ENCODE assay signal across 1 cellular context in the genomic region with DNA sequence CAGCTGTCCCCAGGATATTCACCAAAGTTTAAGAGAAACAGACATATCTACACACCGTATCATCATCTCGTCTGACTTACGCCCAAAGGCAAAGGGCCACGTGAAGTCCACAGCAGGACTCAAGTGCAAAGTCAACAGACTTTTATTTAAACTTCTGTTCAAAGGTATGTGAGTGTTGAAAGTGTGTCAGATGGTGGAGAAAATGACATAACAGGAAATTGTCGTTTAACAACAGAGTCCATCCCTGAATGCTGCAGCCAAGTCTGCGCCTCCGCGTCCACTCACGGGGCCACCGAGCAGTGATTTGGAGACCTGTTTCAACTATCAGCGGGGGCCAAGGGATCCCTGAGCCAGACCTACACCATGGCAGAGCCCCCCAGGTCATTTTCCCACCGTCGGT.
TF ChIP-seq lines count a peak whose summit lies in the region.

No MANE protein-coding gene starts in this region.

TF ChIP-seq in HepG2, 621 proteins besides CTCF, POLR2A, EP300 and RAD21 (continued from another document):
- TF ChIP-seq, protein P1, sequence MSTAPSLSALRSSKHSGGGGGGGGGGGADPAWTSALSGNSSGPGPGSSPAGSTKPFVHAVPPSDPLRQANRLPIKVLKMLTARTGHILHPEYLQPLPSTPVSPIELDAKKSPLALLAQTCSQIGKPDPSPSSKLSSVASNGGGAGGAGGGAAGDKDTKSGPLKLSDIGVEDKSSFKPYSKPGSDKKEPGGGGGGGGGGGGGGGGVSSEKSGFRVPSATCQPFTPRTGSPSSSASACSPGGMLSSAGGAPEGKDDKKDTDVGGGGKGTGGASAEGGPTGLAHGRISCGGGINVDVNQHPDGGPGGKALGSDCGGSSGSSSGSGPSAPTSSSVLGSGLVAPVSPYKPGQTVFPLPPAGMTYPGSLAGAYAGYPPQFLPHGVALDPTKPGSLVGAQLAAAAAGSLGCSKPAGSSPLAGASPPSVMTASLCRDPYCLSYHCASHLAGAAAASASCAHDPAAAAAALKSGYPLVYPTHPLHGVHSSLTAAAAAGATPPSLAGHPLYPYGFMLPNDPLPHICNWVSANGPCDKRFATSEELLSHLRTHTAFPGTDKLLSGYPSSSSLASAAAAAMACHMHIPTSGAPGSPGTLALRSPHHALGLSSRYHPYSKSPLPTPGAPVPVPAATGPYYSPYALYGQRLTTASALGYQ (CRISPR knock-in tag; IDR thresholded peaks at IDR 0.05), result peak; percentile 27; the same call in 1 of the 2 replicates
- TF ChIP-seq PPARG (CRISPR knock-in tag; conservative IDR thresholded peaks at IDR 0.05) (peak; percentile 98), ZNF280D (CRISPR knock-in tag; IDR thresholded peaks at IDR 0.05) (peak; percentile 84), ZNF747 (CRISPR knock-in tag; IDR thresholded peaks at IDR 0.05; ENCODE audit: borderline replicate concordance) (peak; percentile 69; the same call in 1 of the 2 replicates)
